Comparison of ENCODE assay signal across 8 cellular contexts in genomic region chr19:46840157-46840942, GRCh38. TPM values are rescaled to one million over a fixed set of nuclear protein-coding genes. Genes with fewer than 3 reads are reported as not detected.
DNase-seq lines count a peak whose midpoint lies in the region; ATAC-seq and TF ChIP-seq lines count a peak whose summit lies in the region.

No MANE protein-coding gene starts in this region.

- CTCF ChIA-PET in activated CD8-positive, alpha-beta memory T cell treated with anti-CD3 and anti-CD28 coated beads, Interleukin-2, amount 10 ng/mL, durations not matched to agents 7 days and 5 days (lab: Charles Lee), result interaction anchor here (0.6 to 8.9 kb wide), 49 partner anchors 10 to 404 kb away, joined by 3 to 203 read pairs (median 4); partner anchors contain the start of genes AP2S1, DACT3 and SLC1A5

- no peaks in the 10 kb centered on the region for H3K9me3 ChIP-seq in HAP-1
- H3K9me3 ChIP-seq in esophagus squamous epithelium, result no peaks in the 10 kb centered on the region
- H3K9me3 ChIP-seq in vagina, result no peaks in the 10 kb centered on the region

- no peaks in the 10 kb centered on the region for H3K27me3 Mint-ChIP-seq in activated CD8-positive, alpha-beta memory T cell treated with anti-CD3 and anti-CD28 coated beads, Interleukin-2, amount 10 ng/mL, durations not matched to agents 7 days and 5 days
- no peaks in the 10 kb centered on the region for H3K27me3 Mint-ChIP-seq in natural killer cell treated with Interleukin-12 subunit alpha and Interleukin-12 subunit beta and Interleukin-15 and Interleukin-18, amount 100 ng/mL, for 72 hours

- no peak overlapping the region for H3K4me3 ChIP-seq in HAP-1
- H3K4me3 ChIP-seq in esophagus squamous epithelium, result no peak overlapping the region
- no peak overlapping the region for H3K4me3 ChIP-seq in vagina

- H3K27me3 ChIP-seq in HAP-1 (ENCODE audit: low read depth) (no peaks in the 10 kb centered on the region), esophagus squamous epithelium (no peaks in the 10 kb centered on the region), vagina (no peaks in the 10 kb centered on the region)

- H3K36me3 ChIP-seq in HAP-1 (replicated peaks) (peaks cover 29% of the 10 kb centered on the region), esophagus squamous epithelium (peaks cover 24 to 84% (median 28%) of the 10 kb centered on the region in 3 donors), vagina (peaks cover 0 to 35% of the 10 kb centered on the region in 2 donors)

- no peaks in the 10 kb centered on the region for H3K9me3 Mint-ChIP-seq in activated CD8-positive, alpha-beta memory T cell treated with anti-CD3 and anti-CD28 coated beads, Interleukin-2, amount 10 ng/mL, durations not matched to agents 7 days and 5 days (ENCODE audit: low read depth)
- no peaks in the 10 kb centered on the region for H3K9me3 Mint-ChIP-seq in natural killer cell treated with Interleukin-12 subunit alpha and Interleukin-12 subunit beta and Interleukin-15 and Interleukin-18, amount 100 ng/mL, for 72 hours

- in situ Hi-C loops in HAP-1 (cut with MboI; ENCODE audit: low sequenced_read_pairs), result loop anchor here (5.0 to 10.0 kb wide), 2 partner anchors 88 to 306 kb away; no protein-coding TSS in a partner anchor

- DNase-seq in Ammon's horn (ENCODE audit: low spot score) (peak; percentile 77), HAP-1 (ENCODE audit: low spot score in 2 of 2) (peak; percentile 56 to 71), NCI-H774 (lab: John Stamatoyannopoulos, UW) (peak; percentile 45), esophagus squamous epithelium (lab: John Stamatoyannopoulos, UW) (no peak), vagina (ENCODE audit: extremely low spot score in 2 of 2) (no peak)
- DNase-seq in activated CD8-positive, alpha-beta memory T cell treated with anti-CD3 and anti-CD28 coated beads, Interleukin-2, amount 10 ng/mL, durations not matched to agents 7 days and 5 days, result peak; percentile 63
- no peak for DNase-seq in natural killer cell treated with Interleukin-12 subunit alpha and Interleukin-12 subunit beta and Interleukin-15 and Interleukin-18, amount 100 ng/mL, for 72 hours (ENCODE audit: low spot score)

- H3K27ac ChIP-seq in esophagus squamous epithelium, result peak overlapping the region; percentile 83 to 91 (median 88)
- peak overlapping the region; percentile 70 for H3K27ac ChIP-seq in vagina

- no peak overlapping the region for H3K27ac Mint-ChIP-seq in activated CD8-positive, alpha-beta memory T cell treated with anti-CD3 and anti-CD28 coated beads, Interleukin-2, amount 10 ng/mL, durations not matched to agents 7 days and 5 days
- no peak overlapping the region for H3K27ac Mint-ChIP-seq in natural killer cell treated with Interleukin-12 subunit alpha and Interleukin-12 subunit beta and Interleukin-15 and Interleukin-18, amount 100 ng/mL, for 72 hours

- H3K4me1 ChIP-seq in HAP-1 (no peaks in the 10 kb centered on the region), esophagus squamous epithelium (peaks cover 13 to 50% (median 17%) of the 10 kb centered on the region in 3 donors), vagina (peaks cover 22% of the 10 kb centered on the region)

- peaks cover 3% of the 10 kb centered on the region for H3K4me1 Mint-ChIP-seq in activated CD8-positive, alpha-beta memory T cell treated with anti-CD3 and anti-CD28 coated beads, Interleukin-2, amount 10 ng/mL, durations not matched to agents 7 days and 5 days
- H3K4me1 Mint-ChIP-seq in natural killer cell treated with Interleukin-12 subunit alpha and Interleukin-12 subunit beta and Interleukin-15 and Interleukin-18, amount 100 ng/mL, for 72 hours (ENCODE audit: low read depth in 2 of 2), result peaks cover 0 to 3% of the 10 kb centered on the region in 2 donors

- WGBS in esophagus squamous epithelium, 2 donors, result 20 to 21% methylated on average over 17 to 19 of the region's 19 CpGs

- peak; percentile 52 to 89 (median 84) for TF ChIP-seq CTCF in esophagus squamous epithelium (IDR thresholded peaks at IDR 0.05)
- peak; percentile 59 to 92 (median 62) for TF ChIP-seq CTCF in vagina (IDR thresholded peaks at IDR 0.05)

- H3K36me3 Mint-ChIP-seq in activated CD8-positive, alpha-beta memory T cell treated with anti-CD3 and anti-CD28 coated beads, Interleukin-2, amount 10 ng/mL, durations not matched to agents 7 days and 5 days, result peaks cover 16% of the 10 kb centered on the region
- H3K36me3 Mint-ChIP-seq in natural killer cell treated with Interleukin-12 subunit alpha and Interleukin-12 subunit beta and Interleukin-15 and Interleukin-18, amount 100 ng/mL, for 72 hours, result no peaks in the 10 kb centered on the region

- ATAC-seq in activated CD8-positive, alpha-beta memory T cell treated with anti-CD3 and anti-CD28 coated beads, Interleukin-2, amount 10 ng/mL, durations not matched to agents 7 days and 5 days, result peak; percentile 82
- ATAC-seq in natural killer cell treated with Interleukin-12 subunit alpha and Interleukin-12 subunit beta and Interleukin-15 and Interleukin-18, amount 100 ng/mL, for 72 hours, result peak; percentile 60 to 77
- no peak for ATAC-seq in GM21390 (IDR thresholded peaks at IDR 0.05; ENCODE audit: unreplicated experiment)

- TF ChIP-seq POLR2A in esophagus squamous epithelium (IDR thresholded peaks at IDR 0.05), result no peak
- no peak for TF ChIP-seq POLR2A in vagina (IDR thresholded peaks at IDR 0.05)

- intact Hi-C loops in esophagus squamous epithelium (cut with DNase I) (loop anchor here (2.0 kb wide), 1 partner anchor 84 kb away; no protein-coding TSS in a partner anchor), vagina (cut with DNase I) (loop anchor here (2.0 kb wide), 1 partner anchor 84 kb away; no protein-coding TSS in a partner anchor)

- H3K4me3 Mint-ChIP-seq in activated CD8-positive, alpha-beta memory T cell treated with anti-CD3 and anti-CD28 coated beads, Interleukin-2, amount 10 ng/mL, durations not matched to agents 7 days and 5 days, result no peak overlapping the region
- no peak overlapping the region for H3K4me3 Mint-ChIP-seq in natural killer cell treated with Interleukin-12 subunit alpha and Interleukin-12 subunit beta and Interleukin-15 and Interleukin-18, amount 100 ng/mL, for 72 hours

RNA-seq across cellular contexts. Expression of gene AP2S1, which starts 10.3 kb away (rescaled TPM):
- total RNA-seq in activated CD8-positive, alpha-beta memory T cell treated with anti-CD3 and anti-CD28 coated beads, Interleukin-2, amount 10 ng/mL, durations not matched to agents 7 days and 5 days, result 100 to 1,000 TPM; 134 to 139 TPM
- 100 to 1,000 TPM in 3 of 4 donors, 10 to 100 TPM in 1; 83.0 to 230 (median 133) TPM for total RNA-seq in esophagus squamous epithelium
- total RNA-seq in natural killer cell treated with Interleukin-12 subunit alpha and Interleukin-12 subunit beta and Interleukin-15 and Interleukin-18, amount 100 ng/mL, for 72 hours, result 100 to 1,000 TPM in 1 of 2 donors, 10 to 100 TPM in 1; 94.3 to 130 TPM
- total RNA-seq in vagina, result 75.9 TPM

RNA-seq across cellular contexts. Expression of gene ARHGAP35, which starts 20.4 kb away (rescaled TPM):
- total RNA-seq in activated CD8-positive, alpha-beta memory T cell treated with anti-CD3 and anti-CD28 coated beads, Interleukin-2, amount 10 ng/mL, durations not matched to agents 7 days and 5 days, result 10 to 100 TPM; 31.7 to 35.0 TPM
- total RNA-seq in esophagus squamous epithelium, result 10 to 100 TPM; 28.6 to 41.6 (median 32.1) TPM
- 10 to 100 TPM; 27.6 to 42.9 TPM for total RNA-seq in natural killer cell treated with Interleukin-12 subunit alpha and Interleukin-12 subunit beta and Interleukin-15 and Interleukin-18, amount 100 ng/mL, for 72 hours
- 42.5 TPM for total RNA-seq in vagina

RNA-seq across cellular contexts. Expression of gene SLC1A5, which starts 52.0 kb away (rescaled TPM):
- 100 to 1,000 TPM; 196 to 259 TPM for total RNA-seq in activated CD8-positive, alpha-beta memory T cell treated with anti-CD3 and anti-CD28 coated beads, Interleukin-2, amount 10 ng/mL, durations not matched to agents 7 days and 5 days
- 100 to 1,000 TPM in 3 of 4 donors, 10 to 100 TPM in 1; 97.3 to 156 (median 114) TPM for total RNA-seq in esophagus squamous epithelium
- 100 to 1,000 TPM; 215 to 269 TPM for total RNA-seq in natural killer cell treated with Interleukin-12 subunit alpha and Interleukin-12 subunit beta and Interleukin-15 and Interleukin-18, amount 100 ng/mL, for 72 hours
- total RNA-seq in vagina, result 147 TPM

Comparison
In these comparisons a context has a peak if more than half of its experiments do, and no peak if none do; other contexts are left out.
1. DNase-seq: peak in Ammon's horn (single experiment), HAP-1 (2 of 2), NCI-H774 (single experiment) and activated CD8-positive, alpha-beta memory T cell treated with anti-CD3 and anti-CD28 coated beads, Interleukin-2, amount 10 ng/mL, durations not matched to agents 7 days and 5 days (single experiment); none in esophagus squamous epithelium (single experiment), natural killer cell treated with Interleukin-12 subunit alpha and Interleukin-12 subunit beta and Interleukin-15 and Interleukin-18, amount 100 ng/mL, for 72 hours (single experiment) and vagina (0 of 2).